10 cellular contexts compared by ENCODE assay signal in the genomic region with DNA sequence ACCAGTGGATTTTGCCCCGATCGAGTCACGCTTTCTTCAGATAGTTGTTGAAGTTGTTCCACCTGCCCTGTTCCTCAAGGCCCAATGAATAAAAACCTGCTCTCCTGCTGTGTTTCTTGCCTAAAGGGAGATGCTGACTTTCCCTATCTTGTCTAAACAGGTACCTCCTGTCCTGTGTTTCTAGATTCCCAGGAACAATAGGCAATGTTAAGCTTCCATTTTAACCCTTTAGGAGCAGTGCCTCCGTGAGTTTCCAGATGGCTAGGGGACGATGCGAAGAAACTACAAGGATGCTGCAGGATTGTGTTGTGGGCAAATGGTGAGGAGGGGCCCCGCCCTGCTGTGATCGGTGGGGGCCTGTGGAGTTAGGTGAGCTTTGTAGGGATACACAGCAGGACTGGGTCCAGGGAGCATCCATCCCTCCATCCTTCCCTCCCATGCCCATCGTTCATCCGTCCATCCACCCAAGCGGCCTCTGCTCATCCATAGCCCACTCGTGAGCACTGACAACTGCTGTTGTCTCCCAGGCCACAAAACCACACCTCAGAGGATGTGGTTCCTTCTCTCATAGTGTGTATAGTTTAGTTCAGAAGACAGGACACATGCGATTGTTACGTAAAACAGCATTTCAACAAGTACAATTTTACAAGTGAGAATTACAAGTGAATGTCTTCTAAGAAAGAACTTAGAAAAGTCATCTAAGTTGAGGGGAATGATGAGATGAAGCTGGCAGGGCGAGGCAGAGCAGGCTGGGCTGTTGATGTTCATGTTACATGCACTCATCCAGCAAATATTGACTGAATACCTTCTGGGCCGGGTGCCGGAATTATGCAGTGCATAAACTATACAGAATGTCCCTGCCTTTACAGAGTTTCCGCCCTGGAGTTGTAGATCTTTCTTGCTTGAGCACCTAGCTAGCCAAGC. TPM values are rescaled to one million over a fixed set of nuclear protein-coding genes. Genes with fewer than 3 reads are reported as not detected.
A peak's percentile ranks its signal among the peaks of the same experiment; 100 is the strongest.
DNase-seq lines count a peak whose midpoint lies in the region; ATAC-seq lines count a peak whose summit lies in the region.
"Had no signal": no experiment of that assay in that cellular context is flagged by ENCODE, and none has a peak within 500 bp of the region (broad histone marks: within the 10 kb centered on the region; RNA-seq: fewer than 3 reads in every experiment).

No MANE protein-coding gene starts in this region.

- CTCF ChIA-PET in activated CD4-positive, alpha-beta T cell treated with anti-CD3 and anti-CD28 coated beads for 36 hours (lab: Charles Lee), result interaction anchor here (0.6 to 1.1 kb wide), 2 partner anchors 141 to 162 kb away, joined by 3 to 4 read pairs; no protein-coding TSS in a partner anchor

- H3K4me3 Mint-ChIP-seq in IgD-negative memory B cell, result peak overlapping the region in 2 of 4 donors; percentile 47 to 71
- H3K4me3 Mint-ChIP-seq in activated CD4-positive, alpha-beta T cell treated with anti-CD3 and anti-CD28 coated beads for 36 hours, result peak overlapping the region; percentile 31
- no peak overlapping the region for H3K4me3 Mint-ChIP-seq in stimulated activated memory B cell treated with anti-CD40 and anti-IgM and Interleukin-4, amounts not matched to agents 10 μg/mL and 1 μg/mL and 100 μg/mL, for 72 hours

- intact Hi-C loops in activated CD4-positive, alpha-beta T cell treated with anti-CD3 and anti-CD28 coated beads for 36 hours (cut with DNase I, micrococcal nuclease), result loop anchor here in 1 of 2 experiments (1.0 kb wide), 1 partner anchor 14 kb away; no protein-coding TSS in a partner anchor
- intact Hi-C loops in aorta (cut with DNase I), result no loop called here

- H3K27ac Mint-ChIP-seq in IgD-negative memory B cell, result peak overlapping the region; percentile 19 to 55 (median 34)
- peak overlapping the region; percentile 69 for H3K27ac Mint-ChIP-seq in activated CD4-positive, alpha-beta T cell treated with anti-CD3 and anti-CD28 coated beads for 36 hours
- no peak overlapping the region for H3K27ac Mint-ChIP-seq in stimulated activated memory B cell treated with anti-CD40 and anti-IgM and Interleukin-4, amounts not matched to agents 10 μg/mL and 1 μg/mL and 100 μg/mL, for 72 hours

- peak; percentile 79 for DNase-seq in activated CD4-positive, alpha-beta T cell treated with anti-CD3 and anti-CD28 coated beads for 36 hours
- peak; percentile 54 for DNase-seq in effector CD4-positive, alpha-beta T cell
- DNase-seq in stimulated activated CD8-positive, alpha-beta memory T cell treated with anti-CD3 and anti-CD28 coated beads, Interleukin-4, amount 100 ng/mL, for 48 hours, result peak; percentile 63
- DNase-seq in COLO668 (lab: John Stamatoyannopoulos, UW; ENCODE audit: unreplicated experiment), result no peak
- DNase-seq in aorta, result no peak
- DNase-seq: hypothalamus had no signal

- no peak overlapping the region for H3K27ac ChIP-seq in aorta (ENCODE audit: low read depth in 1 of 2, low read length in 2 of 2)

- WGBS in aorta, 2 donors, result 87 to 91% methylated on average over 18 of the region's 18 CpGs

- peaks cover 7 to 18% (median 13%) of the 10 kb centered on the region in 3 donors for H3K4me1 Mint-ChIP-seq in IgD-negative memory B cell
- H3K4me1 Mint-ChIP-seq in activated CD4-positive, alpha-beta T cell treated with anti-CD3 and anti-CD28 coated beads for 36 hours, result peaks cover 50% of the 10 kb centered on the region
- H3K4me1 Mint-ChIP-seq in stimulated activated memory B cell treated with anti-CD40 and anti-IgM and Interleukin-4, amounts not matched to agents 10 μg/mL and 1 μg/mL and 100 μg/mL, for 72 hours, result peaks cover 28% of the 10 kb centered on the region

- peak; percentile 40 for ATAC-seq in activated CD4-positive, alpha-beta T cell treated with anti-CD3 and anti-CD28 coated beads for 36 hours
- ATAC-seq in stimulated activated memory B cell treated with anti-CD40 and anti-IgM and Interleukin-4, amounts not matched to agents 10 μg/mL and 1 μg/mL and 100 μg/mL, for 72 hours, result no peak
- ATAC-seq in GM19452 (IDR thresholded peaks at IDR 0.05; ENCODE audit: unreplicated experiment), result no peak
- no peak for ATAC-seq in aorta (ENCODE audit: low FRiP score)
- ATAC-seq: Right ventricle myocardium inferior had no signal

- H3K36me3 Mint-ChIP-seq in IgD-negative memory B cell, result peaks cover 2% of the 10 kb centered on the region
- no peaks in the 10 kb centered on the region for H3K36me3 Mint-ChIP-seq in activated CD4-positive, alpha-beta T cell treated with anti-CD3 and anti-CD28 coated beads for 36 hours (ENCODE audit: low read depth)
- H3K36me3 Mint-ChIP-seq in stimulated activated memory B cell treated with anti-CD40 and anti-IgM and Interleukin-4, amounts not matched to agents 10 μg/mL and 1 μg/mL and 100 μg/mL, for 72 hours, result peaks cover under 1% of the 10 kb centered on the region

- H3K4me3 ChIP-seq in aorta (ENCODE audit: low read length in 2 of 2), result no peak overlapping the region

- no peaks in the 10 kb centered on the region for H3K9me3 Mint-ChIP-seq in IgD-negative memory B cell
- no peaks in the 10 kb centered on the region for H3K9me3 Mint-ChIP-seq in activated CD4-positive, alpha-beta T cell treated with anti-CD3 and anti-CD28 coated beads for 36 hours (ENCODE audit: low read depth)
- no peaks in the 10 kb centered on the region for H3K9me3 Mint-ChIP-seq in stimulated activated memory B cell treated with anti-CD40 and anti-IgM and Interleukin-4, amounts not matched to agents 10 μg/mL and 1 μg/mL and 100 μg/mL, for 72 hours

- H3K27me3 Mint-ChIP-seq in IgD-negative memory B cell, result no peaks in the 10 kb centered on the region
- no peaks in the 10 kb centered on the region for H3K27me3 Mint-ChIP-seq in activated CD4-positive, alpha-beta T cell treated with anti-CD3 and anti-CD28 coated beads for 36 hours
- H3K27me3 Mint-ChIP-seq in stimulated activated memory B cell treated with anti-CD40 and anti-IgM and Interleukin-4, amounts not matched to agents 10 μg/mL and 1 μg/mL and 100 μg/mL, for 72 hours, result no peaks in the 10 kb centered on the region

- H3K36me3 ChIP-seq in aorta (ENCODE audit: control insufficient read depth in 1 of 2, insufficient read depth in 2 of 2, low read length in 1 of 2), result no peaks in the 10 kb centered on the region

- H3K9me3 ChIP-seq in aorta (ENCODE audit: control insufficient read depth, low read length), result no peaks in the 10 kb centered on the region

- H3K4me1 ChIP-seq in aorta (ENCODE audit: control insufficient read depth in 1 of 2, insufficient read depth in 2 of 2, low read length in 2 of 2), result no peaks in the 10 kb centered on the region

- H3K27me3 ChIP-seq in aorta (ENCODE audit: control insufficient read depth in 1 of 2, insufficient read depth in 2 of 2, low read length in 1 of 2), result no peaks in the 10 kb centered on the region

- POLR2A ChIA-PET in activated CD4-positive, alpha-beta T cell treated with anti-CD3 and anti-CD28 coated beads for 36 hours (lab: Charles Lee), result no interaction called here

RNA-seq across cellular contexts. Expression of a gene that starts 5.2 kb away (rescaled TPM):
- 10.6 TPM for polyA plus RNA-seq in IgD-negative memory B cell
- 10 to 100 TPM in 1 of 2 experiments, 1 to 10 TPM in 1; 7.8 to 10.9 TPM for total RNA-seq in activated CD4-positive, alpha-beta T cell treated with anti-CD3 and anti-CD28 coated beads for 36 hours
- 1 to 10 TPM; 3.8 to 5.4 TPM for total RNA-seq in aorta
- polyA plus RNA-seq in aorta, result 1 to 10 TPM in 1 of 2 donors, under 1 TPM in 1; 0.88 to 7.1 TPM

RNA-seq across cellular contexts. Expression of a gene that starts 5.6 kb away (rescaled TPM):
- 0.33 TPM for polyA plus RNA-seq in IgD-negative memory B cell
- total RNA-seq in activated CD4-positive, alpha-beta T cell treated with anti-CD3 and anti-CD28 coated beads for 36 hours, result 1 to 10 TPM; 2.9 to 3.2 TPM
- total RNA-seq in aorta, result 1 to 10 TPM in 1 of 2 donors, under 1 TPM in 1; 0.51 to 5.4 TPM
- under 1 TPM in 1 of 2 donors, not detected in 1; 0.38 TPM for polyA plus RNA-seq in aorta

RNA-seq across cellular contexts. Expression of a gene that starts 48.6 kb away (rescaled TPM):
- 80.0 TPM for polyA plus RNA-seq in IgD-negative memory B cell
- 100 to 1,000 TPM; 119 to 150 TPM for total RNA-seq in activated CD4-positive, alpha-beta T cell treated with anti-CD3 and anti-CD28 coated beads for 36 hours
- total RNA-seq in aorta, result 10 to 100 TPM; 32.4 to 47.9 TPM
- 10 to 100 TPM; 51.5 to 75.3 TPM for polyA plus RNA-seq in aorta

Comparison
In these comparisons a context has a peak if more than half of its experiments do, and no peak if none do; other contexts are left out.
1. DNase-seq: peak in activated CD4-positive, alpha-beta T cell treated with anti-CD3 and anti-CD28 coated beads for 36 hours (single experiment), effector CD4-positive, alpha-beta T cell (single experiment) and stimulated activated CD8-positive, alpha-beta memory T cell treated with anti-CD3 and anti-CD28 coated beads, Interleukin-4, amount 100 ng/mL, for 48 hours (single experiment); none in COLO668 (single experiment) and aorta (0 of 2).